ENCODE assay signal across 2 cellular contexts in the genomic region with DNA sequence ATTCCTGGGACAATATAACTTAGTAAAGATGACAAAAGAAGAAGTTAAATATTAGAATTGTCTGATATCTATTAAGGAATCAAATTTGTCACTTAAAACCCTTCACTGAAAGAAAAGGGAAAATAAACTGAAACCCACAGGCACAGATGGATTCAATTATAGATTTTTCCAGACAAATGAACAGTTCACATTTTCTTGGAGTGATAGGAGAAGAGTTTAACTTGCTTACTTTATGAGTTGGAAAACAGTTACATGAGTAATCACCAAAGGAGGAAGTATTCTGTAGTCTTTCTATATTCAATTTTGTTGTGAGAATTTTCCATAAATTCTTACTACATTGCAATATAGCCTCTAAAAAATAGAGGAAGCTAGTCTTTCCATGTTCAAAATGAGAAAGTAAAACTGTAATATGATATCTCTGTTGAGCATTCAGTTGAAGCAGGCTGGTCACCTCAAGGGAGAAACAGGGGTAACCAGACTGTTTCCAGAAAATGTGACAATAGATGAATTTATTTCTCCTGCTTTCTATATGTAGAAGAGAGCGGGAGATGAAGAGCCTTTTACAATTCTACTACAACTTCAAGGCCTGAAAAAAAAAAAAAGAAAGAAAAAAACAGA.
TF ChIP-seq lines count a peak whose summit lies in the region.

No MANE protein-coding gene starts in this region.

TF ChIP-seq in HepG2, 621 proteins besides CTCF, POLR2A, EP300 and RAD21:
- no peak for TF ChIP-seq RARG (CRISPR knock-in tag; IDR thresholded peaks at IDR 0.05; ENCODE audit: low read depth)
- peak; percentile 90; the same call in 1 of the 2 replicates for TF ChIP-seq SIX1 (CRISPR knock-in tag; IDR thresholded peaks at IDR 0.05; ENCODE audit: borderline replicate concordance)

TF ChIP-seq in GM23338, 12 proteins besides CTCF, POLR2A, EP300 and RAD21:
- TF ChIP-seq ZNF462 (CRISPR knock-in tag; IDR thresholded peaks at IDR 0.05) (no peak), JUNB (IDR thresholded peaks at IDR 0.05; ENCODE audit: unreplicated experiment) (no peak), ETS1 (IDR thresholded peaks at IDR 0.05) (no peak), CREB1 (CRISPR knock-in tag; IDR thresholded peaks at IDR 0.05; ENCODE audit: low read depth) (no peak), ZNF114 (CRISPR knock-in tag; IDR thresholded peaks at IDR 0.05) (no peak), EZH2phosphoT487 (IDR thresholded peaks at IDR 0.05; ENCODE audit: unreplicated experiment) (no peak), POLR2AphosphoS5 (IDR thresholded peaks at IDR 0.05; ENCODE audit: low read depth) (no peak), REST (IDR thresholded peaks at IDR 0.05; ENCODE audit: unreplicated experiment) (no peak), STAT1 (IDR thresholded peaks at IDR 0.05; ENCODE audit: unreplicated experiment) (no peak), ZNF331 (CRISPR knock-in tag; IDR thresholded peaks at IDR 0.05; ENCODE audit: low read depth) (no peak), NANOG (IDR thresholded peaks at IDR 0.05; ENCODE audit: borderline replicate concordance) (no peak), EZH2 (IDR thresholded peaks at IDR 0.05; ENCODE audit: low read depth, unreplicated experiment) (no peak)
